Comparison of ENCODE assay signal across 8 cellular contexts in the genomic region with DNA sequence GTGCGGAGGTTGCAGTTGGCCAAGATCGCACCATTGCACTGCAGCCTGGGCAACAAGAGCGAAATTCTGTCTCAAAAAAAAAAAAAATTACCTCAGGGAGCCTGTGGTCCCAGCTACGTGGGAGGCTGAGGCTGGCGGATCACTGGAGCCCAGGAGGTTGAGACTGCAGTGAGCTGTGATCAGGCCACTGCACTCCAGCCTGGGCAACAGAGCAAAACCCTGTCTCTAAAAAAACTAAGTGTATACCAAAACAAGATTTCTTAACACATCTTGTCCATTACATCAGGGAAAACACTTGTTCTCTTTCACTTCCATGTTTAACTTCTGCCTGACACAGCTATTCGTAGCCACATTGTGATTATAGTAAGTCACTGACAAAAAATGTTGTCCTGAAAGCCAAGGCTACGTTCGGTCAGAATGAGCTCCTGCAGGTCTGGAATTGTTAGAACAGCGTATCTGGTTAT. TPM values are rescaled to one million over a fixed set of nuclear protein-coding genes. Genes with fewer than 3 reads are reported as not detected.
DNase-seq lines count a peak whose midpoint lies in the region; ATAC-seq and TF ChIP-seq lines count a peak whose summit lies in the region.

No MANE protein-coding gene starts in this region.

- ATAC-seq in naive thymus-derived CD4-positive, alpha-beta T cell = no peak
- no peak for ATAC-seq in GM19395 (IDR thresholded peaks at IDR 0.05; ENCODE audit: unreplicated experiment)
- ATAC-seq in GM19452 (IDR thresholded peaks at IDR 0.05; ENCODE audit: unreplicated experiment) = no peak
- ATAC-seq in HG03342 (IDR thresholded peaks at IDR 0.05; ENCODE audit: unreplicated experiment) = no peak

- TF ChIP-seq POLR2A in breast epithelium (IDR thresholded peaks at IDR 0.05) = no peak

- no peaks in the 10 kb centered on the region for H3K9me3 ChIP-seq in breast epithelium
- no peaks in the 10 kb centered on the region for H3K9me3 ChIP-seq in naive thymus-derived CD4-positive, alpha-beta T cell (ENCODE audit: control insufficient read depth in 2 of 3, low read length in 3 of 3)

- peak overlapping the region; percentile 84 to 90 (median 89) for H3K4me3 ChIP-seq in breast epithelium
- no peak overlapping the region for H3K4me3 ChIP-seq in naive thymus-derived CD4-positive, alpha-beta T cell (ENCODE audit: low read length)

- H3K36me3 Mint-ChIP-seq in CD14-positive monocyte = peaks cover 25 to 46% of the 10 kb centered on the region in 2 donors
- H3K36me3 Mint-ChIP-seq in IgD-negative memory B cell = no peaks in the 10 kb centered on the region
- peaks cover 0 to 5% (median 0%) of the 10 kb centered on the region in 5 donors for H3K36me3 Mint-ChIP-seq in naive thymus-derived CD4-positive, alpha-beta T cell

- DNase-seq in CD14-positive monocyte (ENCODE audit: low spot score) (no peak), breast epithelium (ENCODE audit: low spot score in 2 of 2) (no peak), DMS153 treated with DMSO at 0.1 percent for 48 hours (lab: John Stamatoyannopoulos, UW; ENCODE audit: unreplicated experiment) (no peak)
- no peak for DNase-seq in naive thymus-derived CD4-positive, alpha-beta T cell

- peaks cover 0 to 1% (median 0%) of the 10 kb centered on the region in 7 donors for H3K9me3 Mint-ChIP-seq in CD14-positive monocyte
- H3K9me3 Mint-ChIP-seq in IgD-negative memory B cell = no peaks in the 10 kb centered on the region
- peaks cover 0 to 4% (median 0%) of the 10 kb centered on the region in 11 donors for H3K9me3 Mint-ChIP-seq in naive thymus-derived CD4-positive, alpha-beta T cell

- H3K27ac Mint-ChIP-seq in CD14-positive monocyte (peak overlapping the region; percentile 92 to 97 (median 95)), IgD-negative memory B cell (peak overlapping the region; percentile 60 to 97 (median 95))
- peak overlapping the region in 8 of 9 donors; percentile 18 to 98 (median 82) for H3K27ac Mint-ChIP-seq in naive thymus-derived CD4-positive, alpha-beta T cell

- H3K27me3 ChIP-seq in breast epithelium = no peaks in the 10 kb centered on the region
- no peaks in the 10 kb centered on the region for H3K27me3 ChIP-seq in naive thymus-derived CD4-positive, alpha-beta T cell (ENCODE audit: control insufficient read depth in 2 of 2, insufficient read depth in 2 of 2, low read length in 2 of 2)

- H3K4me1 ChIP-seq in breast epithelium = peaks cover 13 to 30% of the 10 kb centered on the region in 2 donors
- peaks cover 13 to 28% of the 10 kb centered on the region in 2 donors for H3K4me1 ChIP-seq in naive thymus-derived CD4-positive, alpha-beta T cell (ENCODE audit: control insufficient read depth in 2 of 2, insufficient read depth in 2 of 2, low read length in 2 of 2)

- TF ChIP-seq CTCF in CD14-positive monocyte (IDR thresholded peaks at IDR 0.05) = no peak
- TF ChIP-seq CTCF in breast epithelium (IDR thresholded peaks at IDR 0.05) = no peak

- POLR2A ChIA-PET in naive thymus-derived CD4-positive, alpha-beta T cell (lab: Charles Lee) = interaction anchor here (0.6 to 1.5 kb wide), 7 partner anchors 25 to 185 kb away, joined by 3 to 6 read pairs (median 3); no protein-coding TSS in a partner anchor

- H3K4me1 Mint-ChIP-seq in CD14-positive monocyte = peaks cover 49% of the 10 kb centered on the region
- H3K4me1 Mint-ChIP-seq in IgD-negative memory B cell = peaks cover 24 to 38% (median 28%) of the 10 kb centered on the region in 3 donors
- H3K4me1 Mint-ChIP-seq in naive thymus-derived CD4-positive, alpha-beta T cell = peaks cover 31 to 42% (median 40%) of the 10 kb centered on the region in 7 donors

- H3K4me3 Mint-ChIP-seq in CD14-positive monocyte = peak overlapping the region; percentile 83 to 89
- peak overlapping the region; percentile 86 to 96 (median 92) for H3K4me3 Mint-ChIP-seq in IgD-negative memory B cell
- H3K4me3 Mint-ChIP-seq in naive thymus-derived CD4-positive, alpha-beta T cell = peak overlapping the region; percentile 42 to 90 (median 80)

- no peaks in the 10 kb centered on the region for H3K36me3 ChIP-seq in breast epithelium
- peaks cover 0 to 17% (median 3%) of the 10 kb centered on the region in 3 experiments for H3K36me3 ChIP-seq in naive thymus-derived CD4-positive, alpha-beta T cell (ENCODE audit: control insufficient read depth in 2 of 3, insufficient read depth in 3 of 3, low read length in 3 of 3)

- H3K27me3 Mint-ChIP-seq in CD14-positive monocyte (ENCODE audit: low read depth in 3 of 3) (peaks cover 0 to 7% (median under 1%) of the 10 kb centered on the region in 3 donors), IgD-negative memory B cell (no peaks in the 10 kb centered on the region)
- no peaks in the 10 kb centered on the region for H3K27me3 Mint-ChIP-seq in naive thymus-derived CD4-positive, alpha-beta T cell

- CTCF ChIA-PET in naive thymus-derived CD4-positive, alpha-beta T cell (lab: Charles Lee) = interaction anchor here (0.6 to 2.8 kb wide), 5 partner anchors 26 to 686 kb away, joined by 3 to 16 read pairs (median 5); no protein-coding TSS in a partner anchor

- peak overlapping the region; percentile 100 for H3K27ac ChIP-seq in breast epithelium
- H3K27ac ChIP-seq in naive thymus-derived CD4-positive, alpha-beta T cell (ENCODE audit: low read depth, low read length) = peak overlapping the region; percentile 100

- intact Hi-C loops in CD14-positive monocyte (cut with micrococcal nuclease) = loop anchor here in 1 of 2 donors (10.0 kb wide), 1 partner anchor 688 kb away; a partner anchor contains a TSS
- intact Hi-C loops in breast epithelium (cut with DNase I; ENCODE audit: low total_unique reads) = no loop called here
- intact Hi-C loops in naive thymus-derived CD4-positive, alpha-beta T cell (cut with micrococcal nuclease) = loop anchor here (2.0 to 10.0 kb wide), 4 partner anchors 34 to 282 kb away; a partner anchor contains a TSS

RNA-seq across cellular contexts. Expression of a gene that starts 1.4 kb away (rescaled TPM):
- polyA plus RNA-seq in CD14-positive monocyte = 10 to 100 TPM; 31.6 to 37.3 TPM
- 35.6 TPM for polyA plus RNA-seq in IgD-negative memory B cell
- 10 to 100 TPM; 25.9 to 51.8 (median 29.1) TPM for total RNA-seq in breast epithelium
- 10 to 100 TPM; 26.2 to 44.3 (median 40.4) TPM for total RNA-seq in naive thymus-derived CD4-positive, alpha-beta T cell
- polyA plus RNA-seq in naive thymus-derived CD4-positive, alpha-beta T cell = 10 to 100 TPM; 31.4 to 37.8 TPM

RNA-seq across cellular contexts. Expression of a gene that starts 2.0 kb away (rescaled TPM):
- polyA plus RNA-seq in CD14-positive monocyte (10 to 100 TPM; 18.0 to 22.2 TPM), IgD-negative memory B cell (25.6 TPM)
- total RNA-seq in breast epithelium = 10 to 100 TPM; 25.3 to 42.6 (median 39.8) TPM
- 100 to 1,000 TPM in 1 of 5 experiments, 10 to 100 TPM in 4; 44.5 to 117 (median 54.2) TPM for total RNA-seq in naive thymus-derived CD4-positive, alpha-beta T cell
- polyA plus RNA-seq in naive thymus-derived CD4-positive, alpha-beta T cell = 10 to 100 TPM; 33.0 to 71.8 TPM

RNA-seq across cellular contexts. Expression of a gene that starts 9.0 kb away (rescaled TPM):
- polyA plus RNA-seq in CD14-positive monocyte = not detected
- polyA plus RNA-seq in IgD-negative memory B cell = 17.3 TPM
- 100 to 1,000 TPM in 2 of 3 donors, 1 to 10 TPM in 1; 6.1 to 151 (median 115) TPM for total RNA-seq in breast epithelium
- total RNA-seq in naive thymus-derived CD4-positive, alpha-beta T cell = 10 to 100 TPM in 3 of 5 experiments, 1 to 10 TPM in 2; 7.2 to 16.6 (median 10.9) TPM
- polyA plus RNA-seq in naive thymus-derived CD4-positive, alpha-beta T cell = 1 to 10 TPM; 4.5 to 4.6 TPM

RNA-seq across cellular contexts. Expression of a gene that starts 50.2 kb away (rescaled TPM):
- 1,000 to 10,000 TPM; 1,224 to 1,249 TPM for polyA plus RNA-seq in CD14-positive monocyte
- 246 TPM for polyA plus RNA-seq in IgD-negative memory B cell
- 100 to 1,000 TPM; 137 to 239 (median 141) TPM for total RNA-seq in breast epithelium
- total RNA-seq in naive thymus-derived CD4-positive, alpha-beta T cell = 100 to 1,000 TPM in 2 of 5 experiments, 10 to 100 TPM in 3; 61.4 to 272 (median 90.3) TPM
- 100 to 1,000 TPM; 179 to 214 TPM for polyA plus RNA-seq in naive thymus-derived CD4-positive, alpha-beta T cell

RNA-seq across cellular contexts. Expression of a gene that starts 60.0 kb away (rescaled TPM):
- polyA plus RNA-seq in CD14-positive monocyte = not detected
- polyA plus RNA-seq in IgD-negative memory B cell = not detected
- under 1 TPM in 1 of 3 donors, not detected in 2; 0.29 TPM for total RNA-seq in breast epithelium
- 1 to 10 TPM in 2 of 5 experiments, under 1 TPM in 3; 0.27 to 1.9 (median 0.75) TPM for total RNA-seq in naive thymus-derived CD4-positive, alpha-beta T cell
- polyA plus RNA-seq in naive thymus-derived CD4-positive, alpha-beta T cell = not detected

Comparison
In these comparisons a context has a peak if more than half of its experiments do, and no peak if none do; other contexts are left out.
1. RNA of a gene that starts 9.0 kb away (polyA plus RNA-seq): 17.3 TPM in IgD-negative memory B cell (single experiment) and 4.5 to 4.6 TPM in naive thymus-derived CD4-positive, alpha-beta T cell; not detected in CD14-positive monocyte; every median in the first group is over 4 times any median in the second.
2. Peak in every context shown above with its lines, with median percentiles within 50 percentile points of each other: H3K27ac Mint-ChIP-seq and H3K4me3 Mint-ChIP-seq.